ENCODE assay signal across 36 cellular contexts in the genomic region with DNA sequence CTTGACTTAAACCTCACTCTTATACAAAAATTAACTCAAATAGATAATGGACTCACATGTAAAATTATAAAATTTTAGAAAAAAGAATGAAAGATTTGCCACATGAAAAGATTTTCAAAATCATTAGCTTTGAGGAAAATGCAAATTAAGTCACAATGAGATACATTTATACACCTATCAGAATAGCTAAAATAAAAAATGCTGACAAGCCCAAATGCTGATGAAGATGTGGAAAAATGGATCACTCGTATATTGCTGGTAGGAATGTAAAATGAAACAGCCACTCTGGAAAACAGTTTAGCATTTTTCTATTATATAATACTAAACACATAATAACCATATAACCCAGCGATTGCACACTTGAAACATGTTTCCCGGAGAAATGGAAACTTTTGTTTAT.
"Had no signal": no experiment of that assay in that cellular context is flagged by ENCODE, and none has a peak within 500 bp of the region (broad histone marks: within the 10 kb centered on the region; RNA-seq: fewer than 3 reads in every experiment).

No MANE protein-coding gene starts in this region.

- H3K27me3 ChIP-seq: MG63 had no signal

- H3K36me3 ChIP-seq: MG63 had no signal

- H3K4me3 ChIP-seq: MG63 had no signal

- DNase-seq: MG63, MM.1S, MV-4-11, NCI-H1048, NCI-H1092, NCI-H1092 treated with DMSO at 0.1 percent for 48 hours, NCI-H1105, NCI-H1105 treated with DMSO at 0.1 percent for 48 hours, NCI-H1417, NCI-H1417 treated with DMSO at 0.1 percent for 48 hours, NCI-H1436, NCI-H1436 treated with DMSO at 0.1 percent for 48 hours, NCI-H146, NCI-H1694, NCI-H1694 treated with DMSO at 0.1 percent for 48 hours, NCI-H187, NCI-H187 treated with DMSO at 0.1 percent for 48 hours, NCI-H1930, NCI-H2029, NCI-H2029 treated with DMSO at 0.1 percent for 48 hours, NCI-H2081, NCI-H2081 treated with DMSO at 0.1 percent for 48 hours, NCI-H2107, NCI-H2171, NCI-H2171 treated with DMSO at 0.1 percent for 48 hours, NCI-H2227 treated with DMSO at 0.1 percent for 48 hours, NCI-H226, NCI-H345, NCI-H446, NCI-H446 treated with DMSO at 0.1 percent for 48 hours, NCI-H510A, NCI-H510A treated with DMSO at 0.1 percent for 48 hours, NCI-H524, NCI-H524 treated with DMSO at 0.1 percent for 48 hours, NCI-H526, NCI-H526 treated with DMSO at 0.1 percent for 48 hours had no signal

- H3K9me3 ChIP-seq: MG63 had no signal
